Comparison of ENCODE assay signal across 16 cellular contexts in genomic region chr17:66687570-66688284, GRCh38.
DNase-seq lines count a peak whose midpoint lies in the region; ATAC-seq, FAIRE-seq and TF ChIP-seq lines count a peak whose summit lies in the region.
"Had no signal": no experiment of that assay in that cellular context is flagged by ENCODE, and none has a peak within 500 bp of the region (broad histone marks: within the 10 kb centered on the region; RNA-seq: fewer than 3 reads in every experiment).

No MANE protein-coding gene starts in this region.

- in situ Hi-C loops in GM12878 (cut with MboI) = no loop called here

- H3K36me3 Mint-ChIP-seq in activated naive CD4-positive, alpha-beta T cell treated with anti-CD3 and anti-CD28 coated beads, Interleukin-2, amount 10 ng/mL, durations not matched to agents 7 days and 5 days = peaks cover 56% of the 10 kb centered on the region
- peaks cover 30% of the 10 kb centered on the region for H3K36me3 Mint-ChIP-seq in osteocyte (ENCODE audit: unreplicated experiment)

- H2AFZ ChIP-seq in GM12878 (ENCODE audit: control insufficient read depth, low read depth, low read length) = no peak overlapping the region
- H2AFZ ChIP-seq: PC-9 had no signal

- H3K4me2 ChIP-seq in GM12878 (ENCODE audit: control insufficient read depth, insufficient read depth) = no peak overlapping the region
- H3K4me2 ChIP-seq: BLaER1, PC-9 had no signal

- H3K4me3 ChIP-seq in GM12878 = no peak overlapping the region
- no peak overlapping the region for H3K4me3 ChIP-seq in testis
- H3K4me3 ChIP-seq: BLaER1, PC-9 had no signal

- WGBS in GM12878 (ENCODE audit: insufficient coverage, insufficient replicate concordance, low lambda C conversion rate, missing lambda C conversion rate) = 32% methylated on average over 3 of the region's 3 CpGs
- 93 to 95% methylated on average over 3 of the region's 3 CpGs for WGBS in testis, 2 donors

- intact Hi-C loops in GM12878 (cut with micrococcal nuclease; ENCODE audit: unreplicated experiment) (no loop called here), testis (cut with DNase I; ENCODE audit: low total_unique reads) (no loop called here)

- no peak for TF ChIP-seq EP300 in GM12878 (IDR thresholded peaks at IDR 0.05; ENCODE audit: borderline replicate concordance in 1 of 2, control insufficient read depth in 1 of 2, low read depth in 2 of 2, low read length in 2 of 2)

- ATAC-seq in GM12878 = no peak

- no peak for DNase-seq in activated naive CD4-positive, alpha-beta T cell treated with anti-CD3 and anti-CD28 coated beads, Interleukin-2, amount 10 ng/mL, durations not matched to agents 7 days and 5 days
- DNase-seq in activated naive CD4-positive, alpha-beta T cell treated with anti-CD3 and anti-CD28 coated beads, Interleukin-2, amount 50 U/mL, for 16 hours = no peak
- DNase-seq in GM12878 (ENCODE audit: low read depth, low spot score) = no peak
- DNase-seq in osteocyte (ENCODE audit: extremely low spot score, unreplicated experiment) = peak; percentile 3
- DNase-seq in testis = no peak
- no peak for DNase-seq in NCI-H524 (lab: John Stamatoyannopoulos, UW)
- no peak for DNase-seq in GM12892 (ENCODE audit: insufficient read length)
- DNase-seq: CD4-positive, alpha-beta memory T cell; DMS53; GOT3; NCI-H1105; NCI-H510A treated with DMSO at 0.1 percent for 48 hours; PC-9; SIG-M5 had no signal

- H3K4me1 ChIP-seq in GM12878 (ENCODE audit: control insufficient read depth, insufficient read depth, low read length) = peaks cover 4% of the 10 kb centered on the region; the same call in 1 of the 2 replicates
- peaks cover 17% of the 10 kb centered on the region for H3K4me1 ChIP-seq in testis

- H3K27me3 Mint-ChIP-seq in activated naive CD4-positive, alpha-beta T cell treated with anti-CD3 and anti-CD28 coated beads, Interleukin-2, amount 10 ng/mL, durations not matched to agents 7 days and 5 days = no peaks in the 10 kb centered on the region
- H3K27me3 Mint-ChIP-seq in osteocyte (ENCODE audit: unreplicated experiment) = no peaks in the 10 kb centered on the region
- H3K27me3 Mint-ChIP-seq: CD4-positive, alpha-beta memory T cell had no signal

- no peak for TF ChIP-seq CTCF in GM12878 (IDR thresholded peaks at IDR 0.05 in 2 of 3, conservative IDR thresholded peaks at IDR 0.05 in 1 of 3; ENCODE audit: control insufficient read depth in 2 of 3, extremely low read depth in 1 of 3, insufficient read depth in 1 of 3, low read depth in 3 of 3, low read length in 3 of 3)
- no peak for TF ChIP-seq CTCF in osteocyte (IDR thresholded peaks at IDR 0.05)
- TF ChIP-seq CTCF in testis (IDR thresholded peaks at IDR 0.05) = no peak

- RAD21 ChIA-PET in GM12878 (lab: Charles Lee; ENCODE audit: unreplicated experiment) = interaction anchor here (2.2 kb wide), 1 partner anchor 13 kb away, joined by 5 read pairs; no protein-coding TSS in a partner anchor

- no TSS peak for BruUV-seq in GM12878 (replicated peaks; lab: Mats Ljungman, UMichigan)

- H3K9me3 ChIP-seq in GM12878 (replicated peaks; ENCODE audit: control insufficient read depth, insufficient read depth, low read length) (no peaks in the 10 kb centered on the region), testis (no peaks in the 10 kb centered on the region)
- H3K9me3 ChIP-seq: BLaER1 had no signal

- H3K4me1 Mint-ChIP-seq in activated naive CD4-positive, alpha-beta T cell treated with anti-CD3 and anti-CD28 coated beads, Interleukin-2, amount 10 ng/mL, durations not matched to agents 7 days and 5 days = peaks cover 7% of the 10 kb centered on the region
- peaks cover 22% of the 10 kb centered on the region for H3K4me1 Mint-ChIP-seq in osteocyte (ENCODE audit: unreplicated experiment)

- peak overlapping the region; percentile 76 for H3K27ac Mint-ChIP-seq in activated naive CD4-positive, alpha-beta T cell treated with anti-CD3 and anti-CD28 coated beads, Interleukin-2, amount 10 ng/mL, durations not matched to agents 7 days and 5 days
- H3K27ac Mint-ChIP-seq in osteocyte (ENCODE audit: unreplicated experiment) = no peak overlapping the region

- TF ChIP-seq RAD21 in GM12878 (IDR thresholded peaks at IDR 0.05; ENCODE audit: insufficient read depth, low read depth, low read length) = no peak

- CTCF ChIA-PET in activated naive CD4-positive, alpha-beta T cell treated with anti-CD3 and anti-CD28 coated beads, Interleukin-2, amount 10 ng/mL, durations not matched to agents 7 days and 5 days (lab: Charles Lee) = no interaction called here
- CTCF ChIA-PET in GM12878 (lab: Yijun Ruan, JAX) = interaction anchor here (1.3 to 1.8 kb wide), 5 partner anchors 8 to 121 kb away, joined by 3 to 7 read pairs (median 4); no protein-coding TSS in a partner anchor

- TF ChIP-seq POLR2A in GM12878 (IDR thresholded peaks at IDR 0.05; ENCODE audit: low read depth, low read length) (no peak), testis (IDR thresholded peaks at IDR 0.05) (no peak), GM12892 (IDR thresholded peaks at IDR 0.05; ENCODE audit: low read depth, low read length) (no peak)

- H3K27me3 ChIP-seq in GM12878 (replicated peaks in 1 of 2; ENCODE audit: control insufficient read depth in 2 of 2, insufficient read depth in 2 of 2, low read length in 1 of 2) (no peaks in the 10 kb centered on the region), testis (no peaks in the 10 kb centered on the region)
- H3K27me3 ChIP-seq: BLaER1 had no signal

- H3K79me2 ChIP-seq in GM12878 (ENCODE audit: control insufficient read depth, insufficient read depth, low read length) = no peaks in the 10 kb centered on the region

- POLR2A ChIA-PET in GM12878 (lab: Charles Lee) = interaction anchor here (0.8 kb wide), 1 partner anchor 1029 kb away, joined by 3 read pairs; no protein-coding TSS in a partner anchor

- no peaks in the 10 kb centered on the region; a peak in 1 of 4 replicates for H3K36me3 ChIP-seq in GM12878 (ENCODE audit: control insufficient read depth in 2 of 2, insufficient read depth in 2 of 2, low read length in 1 of 2)
- no peaks in the 10 kb centered on the region for H3K36me3 ChIP-seq in testis (ENCODE audit: low read depth, missing control alignments)

- H3K27ac ChIP-seq in GM12878 (ENCODE audit: control insufficient read depth, insufficient read depth) = no peak overlapping the region
- H3K27ac ChIP-seq in testis = no peak overlapping the region
- H3K27ac ChIP-seq: BLaER1, PC-9, RWPE1 had no signal

- SMC1A ChIA-PET in GM12878 (lab: Charles Lee; ENCODE audit: uncharacterized antibody, unreplicated experiment) = interaction anchor here (1.1 to 3.9 kb wide), 3 partner anchors 13 to 26 kb away, joined by 3 to 14 read pairs (median 12); no protein-coding TSS in a partner anchor

- no peak overlapping the region for H3K9ac ChIP-seq in GM12878 (ENCODE audit: control insufficient read depth, insufficient read depth, low read length)
- H3K9ac ChIP-seq: BLaER1 had no signal

- no peaks in the 10 kb centered on the region for H4K20me1 ChIP-seq in GM12878 (ENCODE audit: control insufficient read depth, insufficient read depth)
- H4K20me1 ChIP-seq: BLaER1 had no signal

- FAIRE-seq in GM12878 (lab: Jason Lieb, UNC) (no peak), GM12892 (lab: Jason Lieb, UNC) (no peak)

- no peaks in the 10 kb centered on the region for H3K9me3 Mint-ChIP-seq in activated naive CD4-positive, alpha-beta T cell treated with anti-CD3 and anti-CD28 coated beads, Interleukin-2, amount 10 ng/mL, durations not matched to agents 7 days and 5 days
- no peaks in the 10 kb centered on the region for H3K9me3 Mint-ChIP-seq in osteocyte (ENCODE audit: unreplicated experiment)
- H3K9me3 Mint-ChIP-seq: CD4-positive, alpha-beta memory T cell had no signal

- no peak overlapping the region for H3K4me3 Mint-ChIP-seq in activated naive CD4-positive, alpha-beta T cell treated with anti-CD3 and anti-CD28 coated beads, Interleukin-2, amount 10 ng/mL, durations not matched to agents 7 days and 5 days
- no peak overlapping the region for H3K4me3 Mint-ChIP-seq in osteocyte (ENCODE audit: unreplicated experiment)
- H3K4me3 Mint-ChIP-seq: CD4-positive, alpha-beta memory T cell had no signal

TF ChIP-seq in GM12878, 131 proteins besides CTCF, POLR2A, EP300 and RAD21:
- TF ChIP-seq ZBTB40 (IDR thresholded peaks at IDR 0.05; ENCODE audit: borderline replicate concordance) (peak; percentile 72), YBX1 (IDR thresholded peaks at IDR 0.05) (no peak)
